8 cellular contexts compared by ENCODE assay signal in genomic region chr11:118907051-118907748, GRCh38. TPM values are rescaled to one million over a fixed set of nuclear protein-coding genes. Genes with fewer than 3 reads are reported as not detected.
DNase-seq lines count a peak whose midpoint lies in the region; FAIRE-seq and TF ChIP-seq lines count a peak whose summit lies in the region.

No MANE protein-coding gene starts in this region.

- FAIRE-seq in RCC 7860 (lab: Jason Lieb, UNC), result no peak

- peaks cover 3 to 7% of the 10 kb centered on the region in 2 experiments for H3K4me1 ChIP-seq in neutrophil (ENCODE audit: control insufficient read depth in 1 of 2, insufficient read depth in 1 of 2, low read depth in 1 of 2, low read length in 1 of 2)

- DNase-seq in 8988T, result peak; percentile 88
- peak; percentile 90 for DNase-seq in GM13977 (ENCODE audit: low spot score)
- peak; percentile 90 for DNase-seq in HuH-7 (ENCODE audit: low spot score)
- DNase-seq in RCC 7860 (ENCODE audit: low spot score), result peak; percentile 46
- DNase-seq in activated T-helper 1 cell treated with anti-CD3 and anti-CD28 coated beads, Interleukin-2, amount 50 U/mL, for 16 hours (ENCODE audit: low read depth in 1 of 2, low spot score in 1 of 2), result peak; percentile 77
- peak; percentile 76 for DNase-seq in fibroblast of villous mesenchyme (ENCODE audit: low read depth)
- DNase-seq in superior temporal gyrus (ENCODE audit: extremely low spot score), result peak; percentile 95

- H3K27ac ChIP-seq in neutrophil, result peak overlapping the region; percentile 36

- no peaks in the 10 kb centered on the region for H3K9me3 ChIP-seq in neutrophil

- peaks cover 20% of the 10 kb centered on the region for H3K36me3 ChIP-seq in neutrophil

- TF ChIP-seq CTCF in GM13977 (IDR thresholded peaks at IDR 0.05; ENCODE audit: extremely low read depth, insufficient read depth, missing control alignments) (peak; percentile 93), fibroblast of villous mesenchyme (IDR thresholded peaks at IDR 0.05; ENCODE audit: insufficient read depth, low read depth, low read length) (peak; percentile 89), neutrophil (IDR thresholded peaks at IDR 0.05) (peak; percentile 97)

- H3K27me3 ChIP-seq in neutrophil, result peaks cover 31% of the 10 kb centered on the region

- in situ Hi-C loops in GM13977 (cut with MboI; ENCODE audit: low pct_unique_long_range_greater_than_20kb, low sequenced_read_pairs, unreplicated experiment), result no loop called here

- H3K4me3 ChIP-seq in fibroblast of villous mesenchyme (ENCODE audit: low read depth, low read length) (peak overlapping the region; percentile 16), neutrophil (ENCODE audit: low read depth in 1 of 2, low read length in 1 of 2) (no peak overlapping the region)

RNA-seq across cellular contexts. Expression of gene BCL9L, which starts 18.5 kb away (rescaled TPM):
- 28.9 and 29.0 TPM in 2 replicates for total RNA-seq in fibroblast of villous mesenchyme

RNA-seq across cellular contexts. Expression of gene CXCR5, which starts 23.5 kb away (rescaled TPM):
- not detected in 2 replicates for total RNA-seq in fibroblast of villous mesenchyme

RNA-seq across cellular contexts. Expression of gene UPK2, which starts 48.9 kb away (rescaled TPM):
- total RNA-seq in fibroblast of villous mesenchyme, result not detected in 2 replicates
